8 cellular contexts compared by ENCODE assay signal in genomic region chr3:13332158-13332557, GRCh38.
DNase-seq lines count a peak whose midpoint lies in the region; ATAC-seq, FAIRE-seq and TF ChIP-seq lines count a peak whose summit lies in the region.

No MANE protein-coding gene starts in this region.

- no peaks in the 10 kb centered on the region for H3K79me2 ChIP-seq in neural progenitor cell (ENCODE audit: low read depth)

- DNase-seq in GM12891 (ENCODE audit: insufficient read length, low spot score): peak; percentile 71
- DNase-seq in body of pancreas: peak; percentile 50 to 88 (median 82)
- DNase-seq in effector CD8-positive, alpha-beta T cell (lab: John Stamatoyannopoulos, UW): no peak
- no peak for DNase-seq in neural progenitor cell (ENCODE audit: low spot score)
- no peak for DNase-seq in T-helper 2 cell treated with Interferon-gamma antibody and Interleukin-4, amounts not matched to agents 5 μg/mL and 100 μg/mL, for 36 hours (ENCODE audit: low spot score)
- no peak for DNase-seq in HuH-7 (ENCODE audit: low spot score)

- peaks cover 4% of the 10 kb centered on the region for H3K27me3 Mint-ChIP-seq in neural progenitor cell (ENCODE audit: insufficient read depth, low read depth)
- H3K27me3 Mint-ChIP-seq in T-helper 2 cell treated with Interferon-gamma antibody and Interleukin-4, amounts not matched to agents 5 μg/mL and 100 μg/mL, for 36 hours (ENCODE audit: low read depth): no peaks in the 10 kb centered on the region

- TF ChIP-seq POLR2A in GM12891 (IDR thresholded peaks at IDR 0.05; ENCODE audit: low read depth, low read length): no peak
- TF ChIP-seq POLR2A in body of pancreas (IDR thresholded peaks at IDR 0.05): no peak

- H3K9me3 ChIP-seq in body of pancreas: no peaks in the 10 kb centered on the region
- H3K9me3 ChIP-seq in neural progenitor cell (ENCODE audit: low read depth): no peaks in the 10 kb centered on the region

- H3K27me3 ChIP-seq in body of pancreas (no peaks in the 10 kb centered on the region), neural progenitor cell (no peaks in the 10 kb centered on the region)

- peaks cover 7% of the 10 kb centered on the region for H3K36me3 Mint-ChIP-seq in neural progenitor cell
- H3K36me3 Mint-ChIP-seq in T-helper 2 cell treated with Interferon-gamma antibody and Interleukin-4, amounts not matched to agents 5 μg/mL and 100 μg/mL, for 36 hours (ENCODE audit: low read depth): peaks cover 65% of the 10 kb centered on the region

- H3K36me3 ChIP-seq in body of pancreas (replicated peaks in 1 of 2; ENCODE audit: insufficient read depth in 1 of 2, low read depth in 2 of 2) (no peaks in the 10 kb centered on the region), neural progenitor cell (no peaks in the 10 kb centered on the region)

- ATAC-seq in GM21360 (IDR thresholded peaks at IDR 0.05; ENCODE audit: unreplicated experiment) (peak; percentile 87), HG03469 (IDR thresholded peaks at IDR 0.05; ENCODE audit: unreplicated experiment) (peak; percentile 86), body of pancreas (peak; percentile 85)

- H3K4me3 ChIP-seq in body of pancreas: no peak overlapping the region
- no peak overlapping the region for H3K4me3 ChIP-seq in neural progenitor cell

- H3K4me1 ChIP-seq in body of pancreas (peaks cover 27% of the 10 kb centered on the region), neural progenitor cell (no peaks in the 10 kb centered on the region)

- intact Hi-C loops in body of pancreas (cut with DNase I): no loop called here

- no peaks in the 10 kb centered on the region for H3K9me3 Mint-ChIP-seq in neural progenitor cell
- no peaks in the 10 kb centered on the region for H3K9me3 Mint-ChIP-seq in T-helper 2 cell treated with Interferon-gamma antibody and Interleukin-4, amounts not matched to agents 5 μg/mL and 100 μg/mL, for 36 hours

- no peak overlapping the region for H3K27ac Mint-ChIP-seq in neural progenitor cell
- H3K27ac Mint-ChIP-seq in T-helper 2 cell treated with Interferon-gamma antibody and Interleukin-4, amounts not matched to agents 5 μg/mL and 100 μg/mL, for 36 hours: no peak overlapping the region

- H4K20me1 ChIP-seq in neural progenitor cell (ENCODE audit: low read depth): no peaks in the 10 kb centered on the region

- no peak for TF ChIP-seq CTCF in body of pancreas (IDR thresholded peaks at IDR 0.05)
- no peak for TF ChIP-seq CTCF in neural progenitor cell (IDR thresholded peaks at IDR 0.05)

- no peak overlapping the region for H3K9ac ChIP-seq in neural progenitor cell

- no peak overlapping the region for H3K4me3 Mint-ChIP-seq in neural progenitor cell
- H3K4me3 Mint-ChIP-seq in T-helper 2 cell treated with Interferon-gamma antibody and Interleukin-4, amounts not matched to agents 5 μg/mL and 100 μg/mL, for 36 hours: no peak overlapping the region

- peak overlapping the region; percentile 67 to 92 (median 72) for H3K27ac ChIP-seq in body of pancreas
- no peak overlapping the region for H3K27ac ChIP-seq in neural progenitor cell

- no peaks in the 10 kb centered on the region for H3F3A ChIP-seq in neural progenitor cell (ENCODE audit: low read depth)

- H3K4me2 ChIP-seq in neural progenitor cell: no peak overlapping the region

- peak; percentile 97 for FAIRE-seq in GM12891 (lab: Jason Lieb, UNC)

- H2AFZ ChIP-seq in neural progenitor cell (replicated peaks): no peak overlapping the region

- WGBS in body of pancreas, 2 donors: 34 to 41% methylated on average over 8 of the region's 8 CpGs

- peaks cover 10% of the 10 kb centered on the region for H3K4me1 Mint-ChIP-seq in neural progenitor cell
- no peaks in the 10 kb centered on the region for H3K4me1 Mint-ChIP-seq in T-helper 2 cell treated with Interferon-gamma antibody and Interleukin-4, amounts not matched to agents 5 μg/mL and 100 μg/mL, for 36 hours (ENCODE audit: low read depth)

TF ChIP-seq in GM12891, 5 proteins besides CTCF, POLR2A, EP300 and RAD21:
- TF ChIP-seq POLR2AphosphoS5 (IDR thresholded peaks at IDR 0.05; ENCODE audit: low read depth, low read length): 0 out of 2 replicates have a peak, but pooled peaks have one; percentile 21
- TF ChIP-seq SPI1 (IDR thresholded peaks at IDR 0.05; ENCODE audit: low read depth, low read length): peak; percentile 77
- no peak for TF ChIP-seq TAF1 (IDR thresholded peaks at IDR 0.05; ENCODE audit: low read depth, low read length)

Comparison
In these comparisons a context has a peak if more than half of its experiments do, and no peak if none do; other contexts are left out.
1. DNase-seq: peak in GM12891 (single experiment) and body of pancreas (4 of 4); none in effector CD8-positive, alpha-beta T cell (single experiment), neural progenitor cell (single experiment), T-helper 2 cell treated with Interferon-gamma antibody and Interleukin-4, amounts not matched to agents 5 μg/mL and 100 μg/mL, for 36 hours (single experiment) and HuH-7 (single experiment).
2. Peak in every context shown above with its lines, with median percentiles within 50 percentile points of each other: ATAC-seq.